8 cellular contexts compared by ENCODE assay signal in genomic region chr17:80414803-80415625, GRCh38. TPM values are rescaled to one million over a fixed set of nuclear protein-coding genes. Genes with fewer than 3 reads are reported as not detected.
DNase-seq lines count a peak whose midpoint lies in the region; ATAC-seq and TF ChIP-seq lines count a peak whose summit lies in the region.

ENDOV (plus strand) TSS chr17:80415167; CDS start chr17:80415195, 28 bp downstream.

- peaks cover 5% of the 10 kb centered on the region for H3K36me3 Mint-ChIP-seq in chondrocyte (ENCODE audit: low read depth)

- H3K4me1 ChIP-seq in BE2C = no peaks in the 10 kb centered on the region

- H3K9me3 Mint-ChIP-seq in chondrocyte (ENCODE audit: low read depth) = no peaks in the 10 kb centered on the region

- H3K4me1 Mint-ChIP-seq in chondrocyte (ENCODE audit: low read depth) = peaks cover 31% of the 10 kb centered on the region

- peak within 1 kb of the TSS; percentile 96 for H3K27ac Mint-ChIP-seq in chondrocyte (ENCODE audit: unreplicated experiment)

- TF ChIP-seq CTCF in BE2C (IDR thresholded peaks at IDR 0.05; ENCODE audit: low read depth, low read length) (no peak), chondrocyte (IDR thresholded peaks at IDR 0.05) (peak; percentile 2)

- H3K9me3 ChIP-seq in BE2C = no peaks in the 10 kb centered on the region

- H3K4me3 ChIP-seq in BE2C (ENCODE audit: low read depth, low read length) = peak within 1 kb of the TSS; percentile 81

- no peaks in the 10 kb centered on the region; the same call in 1 of the 2 replicates for H3K36me3 ChIP-seq in BE2C

- ATAC-seq in GM19328 (IDR thresholded peaks at IDR 0.05; ENCODE audit: unreplicated experiment) = peak; percentile 91
- peak; percentile 58 for ATAC-seq in HG03469 (IDR thresholded peaks at IDR 0.05; ENCODE audit: unreplicated experiment)

- DNase-seq in BE2C (peak; percentile 94), NCI-H526 (lab: John Stamatoyannopoulos, UW) (peak; percentile 91 to 95), chondrocyte (ENCODE audit: low spot score) (peak; percentile 94), kidney glomerular epithelial cell (lab: John Stamatoyannopoulos, UW) (peak; percentile 88)
- peak; percentile 94 to 95 for DNase-seq in activated CD4-positive, alpha-beta T cell treated with anti-CD3 and anti-CD28 coated beads for 4 hours
- peak; percentile 96 for DNase-seq in stimulated activated CD4-positive, alpha-beta T cell treated with anti-CD3 and anti-CD28 coated beads, Interleukin-15, amount 100 ng/mL, for 24 hours

- H3K27me3 Mint-ChIP-seq in chondrocyte (ENCODE audit: low read depth) = no peaks in the 10 kb centered on the region

- H3K27me3 ChIP-seq in BE2C = peaks cover 19% of the 10 kb centered on the region

- H3K4me3 Mint-ChIP-seq in chondrocyte (ENCODE audit: unreplicated experiment) = peak within 1 kb of the TSS; percentile 88

RNA-seq across cellular contexts. Expression of gene ENDOV, which starts in this region (rescaled TPM):
- 52.5 TPM for polyA plus RNA-seq in BE2C (2012; ENCODE audit: insufficient read depth, insufficient read length, low read depth)
- 22.8 to 32.5 TPM (median 27.0 TPM) in 3 replicates for total RNA-seq in chondrocyte

Comparison
In these comparisons a context has a peak if more than half of its experiments do, and no peak if none do; other contexts are left out.
1. Peak in every context shown above with its lines: DNase-seq, ATAC-seq and H3K4me3 ChIP-seq.